ENCODE assay signal across 1 cellular context in the genomic region with DNA sequence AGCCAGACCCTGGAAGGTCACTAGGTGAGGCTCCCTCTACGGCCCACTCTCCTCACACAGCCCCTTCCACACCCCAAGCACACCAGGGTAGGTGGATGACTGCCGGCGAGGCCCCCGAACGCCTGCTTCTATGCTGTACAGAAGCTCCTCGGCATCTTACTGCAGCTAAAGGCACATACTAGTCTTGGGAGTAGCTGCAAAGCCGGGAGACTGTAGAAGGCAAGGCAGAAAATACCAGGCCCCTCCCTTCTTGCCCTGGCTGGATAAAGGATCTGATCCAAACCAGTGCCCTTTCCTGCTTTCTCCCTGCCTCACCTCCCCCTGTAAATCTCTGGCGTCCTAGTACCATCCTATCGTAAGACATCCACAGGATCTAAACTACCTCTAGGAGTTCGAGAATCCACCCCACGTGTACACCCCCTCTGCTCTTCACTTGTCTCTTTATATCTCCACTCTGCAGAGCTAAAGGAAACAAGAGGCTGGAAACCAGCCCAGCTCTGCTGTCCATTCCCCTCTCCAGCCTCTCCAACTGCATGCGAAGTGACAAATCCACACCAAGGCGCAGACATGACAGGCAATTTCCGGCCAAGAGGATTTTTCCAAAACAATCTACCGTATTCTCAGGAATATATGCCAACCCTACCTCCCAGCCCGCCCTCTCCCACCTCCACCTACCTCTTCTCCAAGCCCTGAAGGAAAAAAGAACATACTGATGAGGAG.
TF ChIP-seq lines count a peak whose summit lies in the region.

No MANE protein-coding gene starts in this region.

TF ChIP-seq in HepG2, 621 proteins besides CTCF, POLR2A, EP300 and RAD21 (continued from another document):
- TF ChIP-seq, protein P1, sequence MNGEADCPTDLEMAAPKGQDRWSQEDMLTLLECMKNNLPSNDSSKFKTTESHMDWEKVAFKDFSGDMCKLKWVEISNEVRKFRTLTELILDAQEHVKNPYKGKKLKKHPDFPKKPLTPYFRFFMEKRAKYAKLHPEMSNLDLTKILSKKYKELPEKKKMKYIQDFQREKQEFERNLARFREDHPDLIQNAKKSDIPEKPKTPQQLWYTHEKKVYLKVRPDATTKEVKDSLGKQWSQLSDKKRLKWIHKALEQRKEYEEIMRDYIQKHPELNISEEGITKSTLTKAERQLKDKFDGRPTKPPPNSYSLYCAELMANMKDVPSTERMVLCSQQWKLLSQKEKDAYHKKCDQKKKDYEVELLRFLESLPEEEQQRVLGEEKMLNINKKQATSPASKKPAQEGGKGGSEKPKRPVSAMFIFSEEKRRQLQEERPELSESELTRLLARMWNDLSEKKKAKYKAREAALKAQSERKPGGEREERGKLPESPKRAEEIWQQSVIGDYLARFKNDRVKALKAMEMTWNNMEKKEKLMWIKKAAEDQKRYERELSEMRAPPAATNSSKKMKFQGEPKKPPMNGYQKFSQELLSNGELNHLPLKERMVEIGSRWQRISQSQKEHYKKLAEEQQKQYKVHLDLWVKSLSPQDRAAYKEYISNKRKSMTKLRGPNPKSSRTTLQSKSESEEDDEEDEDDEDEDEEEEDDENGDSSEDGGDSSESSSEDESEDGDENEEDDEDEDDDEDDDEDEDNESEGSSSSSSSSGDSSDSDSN (CRISPR knock-in tag; IDR thresholded peaks at IDR 0.05), result peak; percentile 44; the same call in 1 of the 2 replicates
- TF ChIP-seq SOX5 (CRISPR knock-in tag; IDR thresholded peaks at IDR 0.05; ENCODE audit: borderline replicate concordance), result peak; percentile 25; the same call in 1 of the 2 replicates
- no peak for TF ChIP-seq GABPA (IDR thresholded peaks at IDR 0.05; ENCODE audit: low read depth, low read length)
- TF ChIP-seq GABPA (CRISPR knock-in tag; IDR thresholded peaks at IDR 0.05; ENCODE audit: low read depth), result peak; percentile 68
- no peak for TF ChIP-seq SIX1 (CRISPR knock-in tag; IDR thresholded peaks at IDR 0.05; ENCODE audit: borderline replicate concordance)
- TF ChIP-seq FOSL1 (CRISPR knock-in tag; IDR thresholded peaks at IDR 0.05; ENCODE audit: borderline replicate concordance), result no peak
- 0 out of 2 replicates have a peak, but pooled peaks have one; percentile 27 for TF ChIP-seq ZNF614 (CRISPR knock-in tag; IDR thresholded peaks at IDR 0.05; ENCODE audit: borderline replicate concordance)
- peak; percentile 79 for TF ChIP-seq SAP130 (CRISPR knock-in tag; IDR thresholded peaks at IDR 0.05; ENCODE audit: low read depth)
- TF ChIP-seq SIN3A (IDR thresholded peaks at IDR 0.05; ENCODE audit: borderline replicate concordance, low read depth, low read length), result peak; percentile 45; the same call in 1 of the 2 replicates
- TF ChIP-seq GZF1 (CRISPR knock-in tag; IDR thresholded peaks at IDR 0.05), result peak; percentile 99
- no peak for TF ChIP-seq NCOR1 (IDR thresholded peaks at IDR 0.05; ENCODE audit: borderline replicate concordance, low read length)
- TF ChIP-seq ZNF225 (CRISPR knock-in tag; IDR thresholded peaks at IDR 0.05), result peak; percentile 3; the same call in 1 of the 2 replicates
- TF ChIP-seq KMT2A (CRISPR knock-in tag; IDR thresholded peaks at IDR 0.05), result 0 out of 2 replicates have a peak, but pooled peaks have one; percentile 36
- TF ChIP-seq ARHGAP35 (CRISPR knock-in tag; IDR thresholded peaks at IDR 0.05; ENCODE audit: borderline replicate concordance), result 0 out of 2 replicates have a peak, but pooled peaks have one; percentile 63
- TF ChIP-seq ETV5 (CRISPR knock-in tag; IDR thresholded peaks at IDR 0.05; ENCODE audit: borderline replicate concordance), result peak; percentile 58; the same call in 1 of the 2 replicates
- no peak for TF ChIP-seq ZNF143 (CRISPR knock-in tag; IDR thresholded peaks at IDR 0.05)
TF ChIP-seq in HepG2: peak in this region for 14.
